ENCODE assay signal across 26 cellular contexts in genomic region chr6:162943369-162943768, GRCh38.
"Had no signal": no experiment of that assay in that cellular context is flagged by ENCODE, and none has a peak within 500 bp of the region (broad histone marks: within the 10 kb centered on the region; RNA-seq: fewer than 3 reads in every experiment).

No MANE protein-coding gene starts in this region.

- H3K4me3 ChIP-seq: SJCRH30, SK-N-MC had no signal

- H3K27ac Mint-ChIP-seq: activated CD4-positive, alpha-beta T cell treated with anti-CD3 and anti-CD28 coated beads, Interleukin-2, amount 10 ng/mL, durations not matched to agents 24 days and 14 days; activated CD8-positive, alpha-beta T cell treated with anti-CD3 and anti-CD28 coated beads for 36 hours; activated naive CD4-positive, alpha-beta T cell treated with anti-CD3 and anti-CD28 coated beads, Interleukin-2, amount 50 U/mL, for 24 hours; activated naive CD8-positive, alpha-beta T cell treated with anti-CD3 and anti-CD28 coated beads, Interleukin-2, amount 10 ng/mL, durations not matched to agents 7 days and 5 days; activated T-cell treated with anti-CD3 and anti-CD28 coated beads, Interleukin-2, amount 50 U/mL, for 24 hours; activated T-helper 2 cell treated with anti-CD3 and anti-CD28 coated beads, Interferon-gamma antibody, Interleukin-2, Interleukin-4, amounts not matched to agents 10 μg/mL and 5 μg/mL and 100 μg/mL, durations not matched to agents 14 hours and 24 hours and 36 hours had no signal

- H3K36me3 Mint-ChIP-seq: activated naive CD4-positive, alpha-beta T cell treated with anti-CD3 and anti-CD28 coated beads, Interleukin-2, amount 50 U/mL, for 24 hours; activated naive CD8-positive, alpha-beta T cell treated with anti-CD3 and anti-CD28 coated beads, Interleukin-2, amount 10 ng/mL, durations not matched to agents 7 days and 5 days had no signal

- H3K27ac ChIP-seq: SJCRH30, SK-N-MC, WERI-Rb-1 had no signal

- ATAC-seq: activated CD8-positive, alpha-beta T cell treated with anti-CD3 and anti-CD28 coated beads for 36 hours; Panc1 had no signal

- H3K9me3 ChIP-seq: SJCRH30 had no signal

- H3K27me3 Mint-ChIP-seq: activated CD4-positive, alpha-beta T cell treated with anti-CD3 and anti-CD28 coated beads, Interleukin-2, amount 10 ng/mL, durations not matched to agents 24 days and 14 days; activated naive CD8-positive, alpha-beta T cell treated with anti-CD3 and anti-CD28 coated beads, Interleukin-2, amount 10 ng/mL, durations not matched to agents 7 days and 5 days; activated T-cell treated with anti-CD3 and anti-CD28 coated beads, Interleukin-2, amount 50 U/mL, for 24 hours had no signal

- H3K36me3 ChIP-seq: SJCRH30, WERI-Rb-1 had no signal

- H3K4me3 Mint-ChIP-seq: activated CD4-positive, alpha-beta T cell treated with anti-CD3 and anti-CD28 coated beads, Interleukin-2, amount 10 ng/mL, durations not matched to agents 24 days and 14 days; activated CD8-positive, alpha-beta T cell treated with anti-CD3 and anti-CD28 coated beads for 36 hours; activated naive CD4-positive, alpha-beta T cell treated with anti-CD3 and anti-CD28 coated beads, Interleukin-2, amount 50 U/mL, for 24 hours; activated naive CD8-positive, alpha-beta T cell treated with anti-CD3 and anti-CD28 coated beads, Interleukin-2, amount 10 ng/mL, durations not matched to agents 7 days and 5 days; activated T-cell treated with anti-CD3 and anti-CD28 coated beads, Interleukin-2, amount 50 U/mL, for 24 hours; brain had no signal

- H3K27me3 ChIP-seq: SJCRH30 had no signal

- H3K4me1 Mint-ChIP-seq: activated CD4-positive, alpha-beta T cell treated with anti-CD3 and anti-CD28 coated beads, Interleukin-2, amount 10 ng/mL, durations not matched to agents 24 days and 14 days; activated naive CD4-positive, alpha-beta T cell treated with anti-CD3 and anti-CD28 coated beads, Interleukin-2, amount 50 U/mL, for 24 hours; activated naive CD8-positive, alpha-beta T cell treated with anti-CD3 and anti-CD28 coated beads, Interleukin-2, amount 10 ng/mL, durations not matched to agents 7 days and 5 days had no signal

- H3K9me3 Mint-ChIP-seq: activated CD4-positive, alpha-beta T cell treated with anti-CD3 and anti-CD28 coated beads, Interleukin-2, amount 10 ng/mL, durations not matched to agents 24 days and 14 days had no signal

- H3K4me1 ChIP-seq: SJCRH30 had no signal

- DNase-seq: activated CD4-positive, alpha-beta T cell treated with anti-CD3 and anti-CD28 coated beads, Interleukin-2, amount 10 ng/mL, durations not matched to agents 24 days and 14 days; activated CD4-positive, alpha-beta T cell treated with anti-CD3 and anti-CD28 coated beads, Interleukin-2, amount 50 U/mL, for 4 hours; activated CD8-positive, alpha-beta T cell treated with anti-CD3 and anti-CD28 coated beads for 36 hours; activated gamma-delta T cell; activated naive CD4-positive, alpha-beta T cell treated with Interleukin-2 at 50 U/mL for 16 hours; activated naive CD8-positive, alpha-beta T cell treated with anti-CD3 and anti-CD28 coated beads, Interleukin-2, amount 10 ng/mL, durations not matched to agents 7 days and 5 days; activated T-cell treated with anti-CD3 and anti-CD28 coated beads, Interleukin-2, amount 50 U/mL, for 24 hours; amygdala; central memory CD4-positive, alpha-beta T cell; Karpas-422; NCI-H1048; NCI-H1105 treated with DMSO at 0.1 percent for 48 hours; NCI-H1436; NCI-H1694; NCI-H1930; NCI-H2081 treated with DMSO at 0.1 percent for 48 hours; NCI-H345; NCI-H524 treated with DMSO at 0.1 percent for 48 hours; SHP77; SJCRH30; WERI-Rb-1 had no signal
